Comparison of ENCODE assay signal across 15 cellular contexts in genomic region chr1:70143052-70143659, GRCh38.
DNase-seq lines count a peak whose midpoint lies in the region; ATAC-seq, FAIRE-seq and TF ChIP-seq lines count a peak whose summit lies in the region.
"Had no signal": no experiment of that assay in that cellular context is flagged by ENCODE, and none has a peak within 500 bp of the region (broad histone marks: within the 10 kb centered on the region; RNA-seq: fewer than 3 reads in every experiment).

No MANE protein-coding gene starts in this region.

- H2AFZ ChIP-seq in mesenchymal stem cell (ENCODE audit: low read depth, low read length): no peak overlapping the region

- H2BK15ac ChIP-seq in mesenchymal stem cell (ENCODE audit: low read depth, poor library complexity, severe bottlenecking): no peak overlapping the region

- FAIRE-seq in H54 (lab: Jason Lieb, UNC): no peak

- no peak for TF ChIP-seq POLR2A in H54 (IDR thresholded peaks at IDR 0.05; ENCODE audit: low read depth, low read length)

- no peaks in the 10 kb centered on the region for H3K36me3 ChIP-seq in adipocyte (ENCODE audit: control insufficient read depth, insufficient read depth, low read length, severe bottlenecking)
- H3K36me3 ChIP-seq in mesenchymal stem cell (ENCODE audit: control insufficient read depth in 1 of 2, insufficient read depth in 2 of 2, low read depth in 1 of 2, low read length in 2 of 2): peaks cover 0 to 6% of the 10 kb centered on the region in 2 experiments
- peaks cover 7% of the 10 kb centered on the region for H3K36me3 ChIP-seq in CD8-positive, alpha-beta T cell (ENCODE audit: insufficient read depth, low read length)
- H3K36me3 ChIP-seq in CD4-positive, alpha-beta memory T cell (ENCODE audit: insufficient read depth, low read length): peaks cover 9% of the 10 kb centered on the region

- H2BK120ac ChIP-seq in mesenchymal stem cell (ENCODE audit: low read depth, low read length): no peak overlapping the region

- H3K23ac ChIP-seq in mesenchymal stem cell (ENCODE audit: low read length in 2 of 2): no peak overlapping the region

- intact Hi-C loops in CD8-positive, alpha-beta T cell (cut with DNase I, micrococcal nuclease): no loop called here
- intact Hi-C loops in CD4-positive, alpha-beta memory T cell (cut with micrococcal nuclease): no loop called here

- H3K79me1 ChIP-seq in mesenchymal stem cell (replicated peaks; ENCODE audit: low read length, poor library complexity, severe bottlenecking): no peaks in the 10 kb centered on the region

- H3K9ac ChIP-seq in adipocyte (ENCODE audit: low read length) (no peak overlapping the region), mesenchymal stem cell (ENCODE audit: low read length) (peak overlapping the region; percentile 70)

- H4K91ac ChIP-seq in mesenchymal stem cell (ENCODE audit: low read length): no peak overlapping the region

- H2BK12ac ChIP-seq in mesenchymal stem cell (ENCODE audit: low read length in 2 of 2): no peak overlapping the region

- H3K9me3 ChIP-seq in adipocyte (ENCODE audit: control insufficient read depth, low read length) (no peaks in the 10 kb centered on the region), mesenchymal stem cell (ENCODE audit: control insufficient read depth, low read length) (no peaks in the 10 kb centered on the region)
- H3K9me3 ChIP-seq in CD8-positive, alpha-beta T cell (ENCODE audit: low read length): no peaks in the 10 kb centered on the region
- H3K9me3 ChIP-seq in CD4-positive, alpha-beta memory T cell (ENCODE audit: control insufficient read depth in 1 of 2, low read length in 2 of 2): no peaks in the 10 kb centered on the region

- H3K27ac Mint-ChIP-seq in CD8-positive, alpha-beta T cell: no peak overlapping the region
- H3K27ac Mint-ChIP-seq in CD4-positive, alpha-beta memory T cell: peak overlapping the region in 2 of 7 donors; percentile 39 to 70
- H3K27ac Mint-ChIP-seq: activated CD4-positive, alpha-beta T cell treated with anti-CD3 and anti-CD28 coated beads, Interleukin-2, amount 10 ng/mL, durations not matched to agents 24 days and 14 days; activated naive CD4-positive, alpha-beta T cell treated with anti-CD3 and anti-CD28 coated beads, Interleukin-2, amount 10 ng/mL, durations not matched to agents 7 days and 5 days; IgD-negative memory B cell; natural killer cell treated with Interleukin-12 subunit alpha and Interleukin-12 subunit beta and Interleukin-15 and Interleukin-18, amount 100 ng/mL, for 72 hours; stimulated activated naive CD8-positive, alpha-beta T cell treated with anti-CD3 and anti-CD28 coated beads, Interleukin-15, amount 100 ng/mL, for 72 hours had no signal

- no peaks in the 10 kb centered on the region for H3K9me3 Mint-ChIP-seq in CD8-positive, alpha-beta T cell
- no peaks in the 10 kb centered on the region for H3K9me3 Mint-ChIP-seq in CD4-positive, alpha-beta memory T cell
- H3K9me3 Mint-ChIP-seq: activated CD4-positive, alpha-beta T cell treated with anti-CD3 and anti-CD28 coated beads, Interleukin-2, amount 10 ng/mL, durations not matched to agents 24 days and 14 days; activated naive CD4-positive, alpha-beta T cell treated with anti-CD3 and anti-CD28 coated beads, Interleukin-2, amount 10 ng/mL, durations not matched to agents 7 days and 5 days; IgD-negative memory B cell; natural killer cell treated with Interleukin-12 subunit alpha and Interleukin-12 subunit beta and Interleukin-15 and Interleukin-18, amount 100 ng/mL, for 72 hours; stimulated activated naive CD8-positive, alpha-beta T cell treated with anti-CD3 and anti-CD28 coated beads, Interleukin-15, amount 100 ng/mL, for 72 hours had no signal

- H3K4me2 ChIP-seq in mesenchymal stem cell (ENCODE audit: low read length, poor library complexity, severe bottlenecking): no peak overlapping the region

- no peak overlapping the region for H3K4me3 ChIP-seq in adipocyte (ENCODE audit: low read length)
- no peak overlapping the region for H3K4me3 ChIP-seq in mesenchymal stem cell (ENCODE audit: insufficient read depth in 1 of 2, low read depth in 1 of 2, low read length in 2 of 2)
- no peak overlapping the region for H3K4me3 ChIP-seq in CD8-positive, alpha-beta T cell (ENCODE audit: low read depth, low read length)
- no peak overlapping the region for H3K4me3 ChIP-seq in CD4-positive, alpha-beta memory T cell (ENCODE audit: low read length in 2 of 2)

- H3K14ac ChIP-seq in mesenchymal stem cell (ENCODE audit: low read length in 2 of 2): no peak overlapping the region

- no peak overlapping the region for H3K18ac ChIP-seq in mesenchymal stem cell (ENCODE audit: low read depth in 1 of 2, low read length in 2 of 2)

- peaks cover 20% of the 10 kb centered on the region for H3K36me3 Mint-ChIP-seq in CD8-positive, alpha-beta T cell
- H3K36me3 Mint-ChIP-seq in CD4-positive, alpha-beta memory T cell: peaks cover 15 to 21% of the 10 kb centered on the region in 2 donors
- H3K36me3 Mint-ChIP-seq: natural killer cell treated with Interleukin-12 subunit alpha and Interleukin-12 subunit beta and Interleukin-15 and Interleukin-18, amount 100 ng/mL, for 72 hours had no signal

- no peak overlapping the region for H3K4ac ChIP-seq in mesenchymal stem cell (ENCODE audit: low read depth in 1 of 2, low read length in 2 of 2)

- no peaks in the 10 kb centered on the region for H3K27me3 Mint-ChIP-seq in CD8-positive, alpha-beta T cell (ENCODE audit: low read depth)
- no peaks in the 10 kb centered on the region for H3K27me3 Mint-ChIP-seq in CD4-positive, alpha-beta memory T cell
- H3K27me3 Mint-ChIP-seq: activated naive CD4-positive, alpha-beta T cell treated with anti-CD3 and anti-CD28 coated beads, Interleukin-2, amount 10 ng/mL, durations not matched to agents 7 days and 5 days; IgD-negative memory B cell; natural killer cell treated with Interleukin-12 subunit alpha and Interleukin-12 subunit beta and Interleukin-15 and Interleukin-18, amount 100 ng/mL, for 72 hours; stimulated activated naive CD8-positive, alpha-beta T cell treated with anti-CD3 and anti-CD28 coated beads, Interleukin-15, amount 100 ng/mL, for 72 hours had no signal

- no peak overlapping the region for H3K27ac ChIP-seq in mesenchymal stem cell (ENCODE audit: low read length, poor library complexity, severe bottlenecking)
- no peak overlapping the region for H3K27ac ChIP-seq in CD8-positive, alpha-beta T cell (ENCODE audit: low read depth, low read length)
- no peak overlapping the region for H3K27ac ChIP-seq in CD4-positive, alpha-beta memory T cell (ENCODE audit: low read depth, low read length)

- CTCF ChIA-PET in CD8-positive, alpha-beta T cell (lab: Charles Lee): interaction anchor here (0.6 to 0.9 kb wide), 2 partner anchors 10 to 246 kb away, joined by 3 to 4 read pairs; no protein-coding TSS in a partner anchor
- CTCF ChIA-PET in CD4-positive, alpha-beta memory T cell (lab: Charles Lee; ENCODE audit: partially characterized antibody): interaction anchor here (1.2 to 2.1 kb wide), 2 partner anchors 10 to 25 kb away, joined by 3 to 14 read pairs; no protein-coding TSS in a partner anchor

- peak; percentile 20 for DNase-seq in AG09319 (ENCODE audit: extremely low read depth, low read depth)
- peak; percentile 36 for DNase-seq in HT1080 (ENCODE audit: low read depth)
- peak; percentile 78 for DNase-seq in adipocyte (ENCODE audit: low read depth)
- peak; percentile 54 for DNase-seq in mesenchymal stem cell
- DNase-seq in effector CD8-positive, alpha-beta T cell (lab: John Stamatoyannopoulos, UW): no peak
- no peak for DNase-seq in CD8-positive, alpha-beta T cell
- no peak for DNase-seq in H54 (ENCODE audit: insufficient read length, low spot score)
- no peak for DNase-seq in CD4-positive, alpha-beta memory T cell
- DNase-seq: activated CD4-positive, alpha-beta T cell treated with anti-CD3 and anti-CD28 coated beads, Interleukin-2, amount 10 ng/mL, durations not matched to agents 24 days and 14 days; activated naive CD4-positive, alpha-beta T cell treated with anti-CD3 and anti-CD28 coated beads, Interleukin-2, amount 10 ng/mL, durations not matched to agents 7 days and 5 days; DMS79 treated with DMSO at 0.1 percent for 48 hours; SIG-M5; stimulated activated naive CD8-positive, alpha-beta T cell treated with anti-CD3 and anti-CD28 coated beads, Interleukin-15, amount 100 ng/mL, for 72 hours had no signal

- H2AK5ac ChIP-seq in mesenchymal stem cell (ENCODE audit: low read length, severe bottlenecking): no peak overlapping the region

- H3K4me1 ChIP-seq in adipocyte (ENCODE audit: control insufficient read depth, insufficient read depth, low read length): peaks cover 33% of the 10 kb centered on the region
- no peaks in the 10 kb centered on the region for H3K4me1 ChIP-seq in mesenchymal stem cell (ENCODE audit: control insufficient read depth, insufficient read depth, low read depth, low read length)
- no peaks in the 10 kb centered on the region for H3K4me1 ChIP-seq in CD8-positive, alpha-beta T cell (ENCODE audit: insufficient read depth, low read length)
- H3K4me1 ChIP-seq in CD4-positive, alpha-beta memory T cell (ENCODE audit: insufficient read depth, low read length): no peaks in the 10 kb centered on the region

- TF ChIP-seq CTCF in AG09319 (IDR thresholded peaks at IDR 0.05; ENCODE audit: low read depth, low read length): peak; percentile 54
- no peak for TF ChIP-seq CTCF in CD8-positive, alpha-beta T cell (IDR thresholded peaks at IDR 0.05)

- 67% methylated on average over 1 of the region's 4 CpGs for WGBS in mesenchymal stem cell

- H3K27me3 ChIP-seq in adipocyte (replicated peaks; ENCODE audit: control insufficient read depth, insufficient read depth, low read length) (no peaks in the 10 kb centered on the region), mesenchymal stem cell (ENCODE audit: control insufficient read depth in 1 of 2, insufficient read depth in 1 of 2, low read length in 2 of 2) (no peaks in the 10 kb centered on the region)
- H3K27me3 ChIP-seq in CD8-positive, alpha-beta T cell (ENCODE audit: insufficient read depth, low read length): no peaks in the 10 kb centered on the region
- no peaks in the 10 kb centered on the region for H3K27me3 ChIP-seq in CD4-positive, alpha-beta memory T cell (ENCODE audit: insufficient read depth, low read length)

- no peak overlapping the region for H2BK5ac ChIP-seq in mesenchymal stem cell (ENCODE audit: low read depth, low read length, poor library complexity, severe bottlenecking)

- H4K8ac ChIP-seq in mesenchymal stem cell (ENCODE audit: low read length): no peak overlapping the region

- no peak overlapping the region for H3K4me3 Mint-ChIP-seq in CD8-positive, alpha-beta T cell
- H3K4me3 Mint-ChIP-seq in CD4-positive, alpha-beta memory T cell: no peak overlapping the region
- H3K4me3 Mint-ChIP-seq: activated CD4-positive, alpha-beta T cell treated with anti-CD3 and anti-CD28 coated beads, Interleukin-2, amount 10 ng/mL, durations not matched to agents 24 days and 14 days; activated naive CD4-positive, alpha-beta T cell treated with anti-CD3 and anti-CD28 coated beads, Interleukin-2, amount 10 ng/mL, durations not matched to agents 7 days and 5 days; IgD-negative memory B cell; natural killer cell treated with Interleukin-12 subunit alpha and Interleukin-12 subunit beta and Interleukin-15 and Interleukin-18, amount 100 ng/mL, for 72 hours; stimulated activated naive CD8-positive, alpha-beta T cell treated with anti-CD3 and anti-CD28 coated beads, Interleukin-15, amount 100 ng/mL, for 72 hours had no signal

- no peak for ATAC-seq in CD8-positive, alpha-beta T cell
- ATAC-seq: natural killer cell treated with Interleukin-12 subunit alpha and Interleukin-12 subunit beta and Interleukin-15 and Interleukin-18, amount 100 ng/mL, for 72 hours; stimulated activated naive CD8-positive, alpha-beta T cell treated with anti-CD3 and anti-CD28 coated beads, Interleukin-15, amount 100 ng/mL, for 72 hours had no signal

- POLR2A ChIA-PET in CD8-positive, alpha-beta T cell (lab: Charles Lee): no interaction called here
- POLR2A ChIA-PET in CD4-positive, alpha-beta memory T cell (lab: Charles Lee; ENCODE audit: partially characterized antibody): no interaction called here

- H3K4me1 Mint-ChIP-seq in CD8-positive, alpha-beta T cell (ENCODE audit: low read depth): no peaks in the 10 kb centered on the region
- H3K4me1 Mint-ChIP-seq in CD4-positive, alpha-beta memory T cell: no peaks in the 10 kb centered on the region
- H3K4me1 Mint-ChIP-seq: activated CD4-positive, alpha-beta T cell treated with anti-CD3 and anti-CD28 coated beads, Interleukin-2, amount 10 ng/mL, durations not matched to agents 24 days and 14 days; activated naive CD4-positive, alpha-beta T cell treated with anti-CD3 and anti-CD28 coated beads, Interleukin-2, amount 10 ng/mL, durations not matched to agents 7 days and 5 days; IgD-negative memory B cell; stimulated activated naive CD8-positive, alpha-beta T cell treated with anti-CD3 and anti-CD28 coated beads, Interleukin-15, amount 100 ng/mL, for 72 hours had no signal

Comparison
In these comparisons a context has a peak if more than half of its experiments do, and no peak if none do; other contexts are left out.
1. DNase-seq: peak in AG09319 (single experiment), HT1080 (single experiment), adipocyte (single experiment) and mesenchymal stem cell (single experiment); none in effector CD8-positive, alpha-beta T cell (single experiment), CD8-positive, alpha-beta T cell (0 of 7), H54 (single experiment) and CD4-positive, alpha-beta memory T cell (0 of 5).